Comparison of ENCODE assay signal across 8 cellular contexts in the genomic region with DNA sequence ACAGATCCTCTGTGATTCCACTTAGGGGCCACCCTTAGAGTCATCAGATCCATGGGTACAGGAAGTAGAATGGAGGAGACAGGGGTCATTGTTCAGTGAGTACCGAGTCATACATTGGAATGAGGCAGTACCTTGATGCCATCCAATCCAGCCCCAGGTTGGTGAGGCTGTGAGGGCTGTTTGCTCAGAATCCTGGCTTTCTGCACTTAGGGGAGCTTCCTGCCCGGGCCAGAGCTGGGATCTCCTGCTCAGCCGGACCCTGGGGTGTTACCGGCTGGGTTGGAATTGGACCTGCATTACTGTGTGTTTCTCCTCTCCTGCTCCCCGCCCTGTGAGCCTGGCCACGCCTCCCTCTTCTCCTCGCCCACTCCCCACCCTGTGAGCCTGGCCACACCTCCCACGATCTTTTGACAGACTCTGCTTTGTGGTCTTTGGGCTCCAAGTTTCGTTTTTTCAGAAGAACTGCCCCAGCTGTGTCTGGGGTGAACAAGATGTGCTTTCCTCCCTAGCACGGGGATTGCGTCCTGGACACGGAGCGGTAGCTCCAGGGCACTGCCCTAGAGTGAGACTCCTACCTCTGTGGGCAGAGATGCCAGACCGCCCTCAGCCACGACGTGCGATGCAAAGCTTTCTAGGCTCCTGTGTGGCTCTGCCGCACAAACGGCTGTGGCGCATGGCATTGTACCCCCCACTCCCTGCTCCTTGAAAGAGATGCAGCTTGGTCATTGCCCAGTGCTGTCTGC. TPM values are rescaled to one million over a fixed set of nuclear protein-coding genes. Genes with fewer than 3 reads are reported as not detected.
DNase-seq lines count a peak whose midpoint lies in the region; ATAC-seq and TF ChIP-seq lines count a peak whose summit lies in the region.

No MANE protein-coding gene starts in this region.

- H3K4me2 ChIP-seq in HCT116 (ENCODE audit: low read length): peak overlapping the region; percentile 61

- CTCF ChIA-PET in HCT116 (lab: Charles Lee): interaction anchor here (0.8 kb wide), 1 partner anchor 59 kb away, joined by 3 read pairs; a partner anchor contains a TSS

- H2AFZ ChIP-seq in HCT116 (ENCODE audit: low read depth, low read length, poor library complexity, severe bottlenecking): no peak overlapping the region

- H3K27ac Mint-ChIP-seq in activated naive CD8-positive, alpha-beta T cell treated with anti-CD3 and anti-CD28 coated beads, Interleukin-2, amount 10 ng/mL, durations not matched to agents 7 days and 5 days: peak overlapping the region; percentile 87

- H3K9me3 ChIP-seq in HCT116 (ENCODE audit: control insufficient read depth in 1 of 2, insufficient read depth in 1 of 2, low read depth in 1 of 2, low read length in 2 of 2) (no peaks in the 10 kb centered on the region), RWPE2 (ENCODE audit: severe bottlenecking) (no peaks in the 10 kb centered on the region)

- H3K9ac ChIP-seq in HCT116 (ENCODE audit: low read length): peak overlapping the region; percentile 43

- peak overlapping the region; percentile 54 for H3K4me3 Mint-ChIP-seq in activated naive CD8-positive, alpha-beta T cell treated with anti-CD3 and anti-CD28 coated beads, Interleukin-2, amount 10 ng/mL, durations not matched to agents 7 days and 5 days

- H3K4me1 ChIP-seq in HCT116 (ENCODE audit: control insufficient read depth in 1 of 2, insufficient read depth in 2 of 2, low read length in 2 of 2): peaks cover 9 to 23% of the 10 kb centered on the region in 2 experiments
- peaks cover 22% of the 10 kb centered on the region for H3K4me1 ChIP-seq in RWPE2 (ENCODE audit: insufficient read depth, poor library complexity, severe bottlenecking)

- no TSS peak for BruUV-seq in HCT116 (replicated peaks; lab: Mats Ljungman, UMichigan)

- RAD21 ChIA-PET in HCT116 (lab: Charles Lee; ENCODE audit: low non-redundant PET in 1 of 2, low total read pairs in 2 of 2, uncharacterized antibody in 2 of 2, unreplicated experiment in 2 of 2): no interaction called here

- intact Hi-C loops in HCT116 (cut with micrococcal nuclease): no loop called here

- ATAC-seq in HCT116: peak; percentile 90
- peak; percentile 96 for ATAC-seq in RWPE2 (ENCODE audit: low read depth)
- ATAC-seq in activated naive CD8-positive, alpha-beta T cell treated with anti-CD3 and anti-CD28 coated beads, Interleukin-2, amount 10 ng/mL, durations not matched to agents 7 days and 5 days (ENCODE audit: low read depth): peak; percentile 76

- no peaks in the 10 kb centered on the region for H3K9me2 ChIP-seq in HCT116 (ENCODE audit: insufficient read depth)

- no peaks in the 10 kb centered on the region for H3K27me3 Mint-ChIP-seq in activated naive CD8-positive, alpha-beta T cell treated with anti-CD3 and anti-CD28 coated beads, Interleukin-2, amount 10 ng/mL, durations not matched to agents 7 days and 5 days

- H3K4me3 ChIP-seq in HCT116 (replicated peaks in 1 of 2; ENCODE audit: low read depth in 1 of 2, low read length in 2 of 2): no peak overlapping the region; a peak in 1 of 4 replicates
- no peak overlapping the region for H3K4me3 ChIP-seq in RWPE2 (ENCODE audit: severe bottlenecking)

- H4K20me1 ChIP-seq in HCT116 (ENCODE audit: insufficient read depth): no peaks in the 10 kb centered on the region

- H3K36me3 Mint-ChIP-seq in activated naive CD8-positive, alpha-beta T cell treated with anti-CD3 and anti-CD28 coated beads, Interleukin-2, amount 10 ng/mL, durations not matched to agents 7 days and 5 days: peaks cover 26% of the 10 kb centered on the region

- no peaks in the 10 kb centered on the region for H3K9me3 Mint-ChIP-seq in activated naive CD8-positive, alpha-beta T cell treated with anti-CD3 and anti-CD28 coated beads, Interleukin-2, amount 10 ng/mL, durations not matched to agents 7 days and 5 days

- POLR2A ChIA-PET in HCT116 (lab: Charles Lee): no interaction called here
- POLR2A ChIA-PET in activated naive CD8-positive, alpha-beta T cell treated with anti-CD3 and anti-CD28 coated beads, Interleukin-2, amount 10 ng/mL, durations not matched to agents 7 days and 5 days (lab: Charles Lee): interaction anchor here (0.6 to 3.6 kb wide), 10 partner anchors 9 to 231 kb away, joined by 3 to 38 read pairs (median 6); a partner anchor contains a TSS

- H3K4me1 Mint-ChIP-seq in activated naive CD8-positive, alpha-beta T cell treated with anti-CD3 and anti-CD28 coated beads, Interleukin-2, amount 10 ng/mL, durations not matched to agents 7 days and 5 days: peaks cover 38% of the 10 kb centered on the region

- H3K27me3 ChIP-seq in HCT116 (ENCODE audit: insufficient read depth, low read length) (no peaks in the 10 kb centered on the region), RWPE2 (ENCODE audit: insufficient read depth, poor library complexity, severe bottlenecking) (no peaks in the 10 kb centered on the region)

- TF ChIP-seq CTCF in HCT116 (IDR thresholded peaks at IDR 0.05 in 2 of 3, conservative IDR thresholded peaks at IDR 0.05 in 1 of 3; ENCODE audit: borderline replicate concordance in 1 of 3, insufficient read depth in 1 of 3, low read depth in 2 of 3, low read length in 2 of 3) (no peak), RWPE2 (IDR thresholded peaks at IDR 0.05; ENCODE audit: poor library complexity, severe bottlenecking) (no peak)

- TF ChIP-seq RAD21 in HCT116 (IDR thresholded peaks at IDR 0.05; ENCODE audit: low read depth): no peak

- peaks cover 47% of the 10 kb centered on the region for H3K79me2 ChIP-seq in HCT116 (ENCODE audit: insufficient read depth, low read length)

- DNase-seq in Daoy (ENCODE audit: low read depth): peak; percentile 94
- DNase-seq in HCT116 (ENCODE audit: low read depth, low spot score): peak; percentile 41
- peak; percentile 69 for DNase-seq in RWPE2 (ENCODE audit: low spot score)
- DNase-seq in activated naive CD8-positive, alpha-beta T cell treated with anti-CD3 and anti-CD28 coated beads, Interleukin-2, amount 10 ng/mL, durations not matched to agents 7 days and 5 days: peak; percentile 66
- peak; percentile 97 for DNase-seq in kidney tubule cell (ENCODE audit: low spot score)
- peak; percentile 62 to 74 for DNase-seq in stimulated activated CD8-positive, alpha-beta memory T cell treated with anti-CD3 and anti-CD28 coated beads, Interleukin-15, amount 100 ng/mL, for 4 hours (ENCODE audit: low read depth in 2 of 2)
- DNase-seq in NCI-H187 treated with DMSO at 0.1 percent for 48 hours (lab: John Stamatoyannopoulos, UW): no peak
- no peak for DNase-seq in NCI-H1694 treated with DMSO at 0.1 percent for 48 hours (lab: John Stamatoyannopoulos, UW)

- H3K27ac ChIP-seq in HCT116 (ENCODE audit: low read depth, low read length) (peak overlapping the region; percentile 42), RWPE2 (ENCODE audit: poor library complexity, severe bottlenecking) (peak overlapping the region; percentile 85)

- TF ChIP-seq POLR2A in HCT116 (IDR thresholded peaks at IDR 0.05; ENCODE audit: borderline replicate concordance, extremely low read depth, insufficient read depth, insufficient read length): no peak

- H3K36me3 ChIP-seq in HCT116 (ENCODE audit: control insufficient read depth in 1 of 2, insufficient read depth in 2 of 2, low read length in 2 of 2): peaks cover 17 to 39% of the 10 kb centered on the region in 2 experiments; a peak in 3 of 4 replicates
- H3K36me3 ChIP-seq in RWPE2 (ENCODE audit: low read depth): peaks cover 76% of the 10 kb centered on the region

TF ChIP-seq in HCT116, 20 proteins besides CTCF, POLR2A, EP300 and RAD21:
- no peak for TF ChIP-seq YY1 (IDR thresholded peaks at IDR 0.05; ENCODE audit: extremely low read depth, insufficient replicate concordance, low read depth, low read length)

RNA-seq across cellular contexts. Expression of a gene that starts 15.4 kb away (rescaled TPM):
- 25.4 and 34.6 TPM in 2 replicates for total RNA-seq in Daoy (2014; rRNA removed; shearing (Covaris generic))
- total RNA-seq in HCT116 (2021; ENCODE audit: unreplicated experiment): 28.4 TPM
- polyA plus RNA-seq in HCT116 (2012): 13.7 and 13.9 TPM in 2 replicates
- total RNA-seq in activated naive CD8-positive, alpha-beta T cell treated with anti-CD3 and anti-CD28 coated beads, Interleukin-2, amount 10 ng/mL, durations not matched to agents 7 days and 5 days: 10 to 100 TPM; 44.0 to 52.1 TPM

RNA-seq across cellular contexts. Expression of a gene that starts 35.6 kb away (rescaled TPM):
- 379 and 424 TPM in 2 replicates for total RNA-seq in Daoy (2014; rRNA removed; shearing (Covaris generic))
- total RNA-seq in HCT116 (2021; ENCODE audit: unreplicated experiment): 311 TPM
- polyA plus RNA-seq in HCT116 (2012): 465 and 468 TPM in 2 replicates
- total RNA-seq in activated naive CD8-positive, alpha-beta T cell treated with anti-CD3 and anti-CD28 coated beads, Interleukin-2, amount 10 ng/mL, durations not matched to agents 7 days and 5 days: 100 to 1,000 TPM; 289 to 297 TPM

RNA-seq across cellular contexts. Expression of a gene that starts 42.9 kb away (rescaled TPM):
- 98.8 and 99.2 TPM in 2 replicates for total RNA-seq in Daoy (2014; rRNA removed; shearing (Covaris generic))
- 88.0 TPM for total RNA-seq in HCT116 (2021; ENCODE audit: unreplicated experiment)
- 78.5 and 93.5 TPM in 2 replicates for polyA plus RNA-seq in HCT116 (2012)
- total RNA-seq in activated naive CD8-positive, alpha-beta T cell treated with anti-CD3 and anti-CD28 coated beads, Interleukin-2, amount 10 ng/mL, durations not matched to agents 7 days and 5 days: 100 to 1,000 TPM; 103 to 104 TPM

RNA-seq across cellular contexts. Expression of a gene that starts 43.4 kb away (rescaled TPM):
- 1.2 TPM in 1 of 2 replicates, not detected in the other for total RNA-seq in Daoy (2014; rRNA removed; shearing (Covaris generic))
- total RNA-seq in HCT116 (2021; ENCODE audit: unreplicated experiment): 2.1 TPM
- polyA plus RNA-seq in HCT116 (2012): 0.42 and 0.69 TPM in 2 replicates
- total RNA-seq in activated naive CD8-positive, alpha-beta T cell treated with anti-CD3 and anti-CD28 coated beads, Interleukin-2, amount 10 ng/mL, durations not matched to agents 7 days and 5 days: 1 to 10 TPM; 1.5 to 3.6 TPM

RNA-seq across cellular contexts. Expression of a gene that starts 49.5 kb away (rescaled TPM):
- total RNA-seq in Daoy (2014; rRNA removed; shearing (Covaris generic)): 2.1 and 6.1 TPM in 2 replicates
- total RNA-seq in HCT116 (2021; ENCODE audit: unreplicated experiment): 17.3 TPM
- 8.0 and 9.5 TPM in 2 replicates for polyA plus RNA-seq in HCT116 (2012)
- 10 to 100 TPM; 16.6 to 18.0 TPM for total RNA-seq in activated naive CD8-positive, alpha-beta T cell treated with anti-CD3 and anti-CD28 coated beads, Interleukin-2, amount 10 ng/mL, durations not matched to agents 7 days and 5 days

Comparison
In these comparisons a context has a peak if more than half of its experiments do, and no peak if none do; other contexts are left out.
1. DNase-seq: peak in Daoy (single experiment), HCT116 (single experiment), RWPE2 (single experiment), activated naive CD8-positive, alpha-beta T cell treated with anti-CD3 and anti-CD28 coated beads, Interleukin-2, amount 10 ng/mL, durations not matched to agents 7 days and 5 days (single experiment), kidney tubule cell (single experiment) and stimulated activated CD8-positive, alpha-beta memory T cell treated with anti-CD3 and anti-CD28 coated beads, Interleukin-15, amount 100 ng/mL, for 4 hours (2 of 2); none in NCI-H187 treated with DMSO at 0.1 percent for 48 hours (single experiment) and NCI-H1694 treated with DMSO at 0.1 percent for 48 hours (single experiment).
2. Peak in every context shown above with its lines, with median percentiles within 50 percentile points of each other: ATAC-seq.